ENCODE assay signal across 19 cellular contexts in genomic region chr12:44584625-44585024, GRCh38.
"Had no signal": no experiment of that assay in that cellular context is flagged by ENCODE, and none has a peak within 500 bp of the region (broad histone marks: within the 10 kb centered on the region; RNA-seq: fewer than 3 reads in every experiment).

No MANE protein-coding gene starts in this region.

- ATAC-seq: activated CD4-positive, alpha-beta T cell treated with anti-CD3 and anti-CD28 coated beads for 36 hours; body of pancreas; left lobe of liver; pancreas; stimulated activated effector memory CD8-positive, alpha-beta T cell treated with anti-CD3 and anti-CD28 coated beads, Interleukin-12 subunit alpha, Interleukin-12 subunit beta, amount 100 ng/mL, for 72 hours; T-helper 17 cell had no signal

- H3K4me1 ChIP-seq: body of pancreas, esophagus squamous epithelium, pancreas, tibial artery had no signal

- H3K27ac ChIP-seq: body of pancreas, esophagus squamous epithelium, pancreas, tibial artery, WERI-Rb-1 had no signal

- H3K4me3 ChIP-seq: body of pancreas, esophagus squamous epithelium, pancreas, tibial artery had no signal

- DNase-seq: activated CD4-positive, alpha-beta memory T cell treated with anti-CD3 and anti-CD28 coated beads for 36 hours; activated CD4-positive, alpha-beta T cell treated with anti-CD3 and anti-CD28 coated beads for 36 hours; activated effector memory CD4-positive, alpha-beta T cell treated with Interleukin-2 at 50 U/mL for 16 hours; activated T-cell treated with anti-CD3 and anti-CD28 coated beads, Interleukin-2, amount 50 U/mL, for 24 hours; amniotic stem cell; body of pancreas; caudate nucleus; esophagus squamous epithelium; islet precursor cell; naive B cell; pancreas; stimulated activated CD4-positive, alpha-beta T cell treated with anti-CD3 and anti-CD28 coated beads, Interleukin-2, amount 100 ng/mL, for 24 hours; T-helper 17 cell; tibial artery; WERI-Rb-1 had no signal

- H3K9me3 ChIP-seq: body of pancreas, esophagus squamous epithelium, pancreas, tibial artery had no signal

- H3K27me3 ChIP-seq: body of pancreas, esophagus squamous epithelium, pancreas, tibial artery had no signal

- FAIRE-seq: colon, pancreas, urothelium cell line had no signal

- H3K36me3 ChIP-seq: esophagus squamous epithelium, pancreas, tibial artery, WERI-Rb-1 had no signal
